8 cellular contexts compared by ENCODE assay signal in genomic region chr13:51534075-51534817, GRCh38. TPM values are rescaled to one million over a fixed set of nuclear protein-coding genes. Genes with fewer than 3 reads are reported as not detected.
DNase-seq lines count a peak whose midpoint lies in the region; ATAC-seq lines count a peak whose summit lies in the region.

No MANE protein-coding gene starts in this region.

- H3K4me1 Mint-ChIP-seq in dendritic cell treated with granulocyte-macrophage colony-stimulating factor and Interleukin-4, amounts not matched to agents 40 ng/mL and 50 ng/mL, for 4 days (ENCODE audit: low read depth): peaks cover 40% of the 10 kb centered on the region

- no peaks in the 10 kb centered on the region for H3K36me3 Mint-ChIP-seq in dendritic cell treated with granulocyte-macrophage colony-stimulating factor and Interleukin-4, amounts not matched to agents 40 ng/mL and 50 ng/mL, for 4 days (ENCODE audit: low read depth)

- DNase-seq in SKM-1 (lab: John Stamatoyannopoulos, UW; ENCODE audit: unreplicated experiment) (peak; percentile 66), putamen (ENCODE audit: low spot score) (peak; percentile 45), ACHN (no peak), SK-N-DZ (ENCODE audit: low spot score) (no peak)

- peak overlapping the region; percentile 13 for H3K4me3 Mint-ChIP-seq in dendritic cell treated with granulocyte-macrophage colony-stimulating factor and Interleukin-4, amounts not matched to agents 40 ng/mL and 50 ng/mL, for 4 days

- H3K27ac Mint-ChIP-seq in dendritic cell treated with granulocyte-macrophage colony-stimulating factor and Interleukin-4, amounts not matched to agents 40 ng/mL and 50 ng/mL, for 4 days: peak overlapping the region; percentile 81

- intact Hi-C loops in dendritic cell treated with granulocyte-macrophage colony-stimulating factor and Interleukin-4, amounts not matched to agents 40 ng/mL and 50 ng/mL, for 4 days (cut with micrococcal nuclease): loop anchor here (10.0 kb wide), 1 partner anchor 51 kb away; the partner anchor contains the start of gene WDFY2

- peaks cover 2% of the 10 kb centered on the region for H3K27me3 Mint-ChIP-seq in dendritic cell treated with granulocyte-macrophage colony-stimulating factor and Interleukin-4, amounts not matched to agents 40 ng/mL and 50 ng/mL, for 4 days

- H3K9me3 Mint-ChIP-seq in dendritic cell treated with granulocyte-macrophage colony-stimulating factor and Interleukin-4, amounts not matched to agents 40 ng/mL and 50 ng/mL, for 4 days: no peaks in the 10 kb centered on the region

- in situ Hi-C loops in ACHN (cut with HindIII; ENCODE audit: low pct_ligation_motif_present, low pct_unique_long_range_greater_than_20kb, low sequenced_read_pairs): no loop called here

- ATAC-seq in GM18909 (IDR thresholded peaks at IDR 0.05; ENCODE audit: poor library complexity, unreplicated experiment): peak; percentile 54
- no peak for ATAC-seq in HG02938 (IDR thresholded peaks at IDR 0.05; ENCODE audit: unreplicated experiment)
- ATAC-seq in GM21786 (IDR thresholded peaks at IDR 0.05; ENCODE audit: unreplicated experiment): no peak

RNA-seq across cellular contexts. Expression of gene WDFY2, which starts 50.0 kb away (rescaled TPM):
- 3.0 and 3.1 TPM in 2 replicates for polyA plus RNA-seq in SK-N-DZ (2014; cell fraction: cytosol; rRNA removed)
- 9.2 and 17.3 TPM in 2 replicates for polyA plus RNA-seq in SK-N-DZ (2014; cell fraction: nucleus; rRNA removed)

Comparison
In these comparisons a context has a peak if more than half of its experiments do, and no peak if none do; other contexts are left out.
1. DNase-seq: peak in SKM-1 (single experiment) and putamen (single experiment); none in ACHN (single experiment) and SK-N-DZ (single experiment).